In genomic region chr10:30055094-30055701, GRCh38 we compare ENCODE assay signal across 17 cellular contexts. TPM values are rescaled to one million over a fixed set of nuclear protein-coding genes. Genes with fewer than 3 reads are reported as not detected.
DNase-seq lines count a peak whose midpoint lies in the region; ATAC-seq, FAIRE-seq and TF ChIP-seq lines count a peak whose summit lies in the region.
"Had no signal": no experiment of that assay in that cellular context is flagged by ENCODE, and none has a peak within 500 bp of the region (broad histone marks: within the 10 kb centered on the region; RNA-seq: fewer than 3 reads in every experiment).

No MANE protein-coding gene starts in this region.

- no peaks in the 10 kb centered on the region for H3K36me3 Mint-ChIP-seq in MCF 10A (ENCODE audit: insufficient read depth, unreplicated experiment)
- no peaks in the 10 kb centered on the region for H3K36me3 Mint-ChIP-seq in activated naive CD4-positive, alpha-beta T cell treated with anti-CD3 and anti-CD28 coated beads for 36 hours (ENCODE audit: low read depth)
- H3K36me3 Mint-ChIP-seq in Calu3 (ENCODE audit: insufficient read depth, unreplicated experiment), result peaks cover 9% of the 10 kb centered on the region

- H3K36me3 ChIP-seq in breast epithelium (no peaks in the 10 kb centered on the region), endothelial cell of umbilical vein (ENCODE audit: control insufficient read depth in 2 of 2, extremely low read depth in 1 of 2, insufficient read depth in 2 of 2, low read length in 2 of 2) (peaks cover 0 to 4% of the 10 kb centered on the region in 2 experiments), muscle layer of duodenum (ENCODE audit: control insufficient read depth in 1 of 2, insufficient read depth in 2 of 2, low read length in 2 of 2) (no peaks in the 10 kb centered on the region), uterus (no peaks in the 10 kb centered on the region)

- intact Hi-C loops in breast epithelium (cut with DNase I; ENCODE audit: low total_unique reads) (no loop called here), MCF 10A (cut with micrococcal nuclease) (no loop called here), endothelial cell of umbilical vein (cut with micrococcal nuclease) (no loop called here), uterus (cut with DNase I; ENCODE audit: low total_unique reads) (no loop called here), Calu3 (cut with micrococcal nuclease; ENCODE audit: unreplicated experiment) (no loop called here)
- intact Hi-C loops in activated naive CD4-positive, alpha-beta T cell treated with anti-CD3 and anti-CD28 coated beads for 36 hours (cut with micrococcal nuclease), result no loop called here

- H3K27ac Mint-ChIP-seq in MCF 10A (ENCODE audit: low read depth, unreplicated experiment), result no peak overlapping the region
- no peak overlapping the region for H3K27ac Mint-ChIP-seq in activated naive CD4-positive, alpha-beta T cell treated with anti-CD3 and anti-CD28 coated beads for 36 hours
- no peak overlapping the region for H3K27ac Mint-ChIP-seq in Calu3 (ENCODE audit: unreplicated experiment)
- H3K27ac Mint-ChIP-seq: activated naive CD4-positive, alpha-beta T cell treated with anti-CD3 and anti-CD28 coated beads, Interleukin-2, amount 50 U/mL, for 72 hours had no signal

- H3K79me2 ChIP-seq in endothelial cell of umbilical vein (ENCODE audit: control insufficient read depth, insufficient read depth, low read length), result peaks cover 19% of the 10 kb centered on the region

- H3K27ac ChIP-seq in breast epithelium (peak overlapping the region; percentile 11 to 14), endothelial cell of umbilical vein (ENCODE audit: insufficient read depth, low read depth, low read length) (peak overlapping the region; percentile 52), muscle layer of duodenum (ENCODE audit: low read length) (peak overlapping the region; percentile 63), uterus (peak overlapping the region; percentile 92 to 95)
- H3K27ac ChIP-seq: 22Rv1 had no signal

- TF ChIP-seq POLR2A in breast epithelium (IDR thresholded peaks at IDR 0.05) (no peak), endothelial cell of umbilical vein (IDR thresholded peaks at IDR 0.05; ENCODE audit: low read depth, low read length) (no peak), uterus (IDR thresholded peaks at IDR 0.05) (no peak)

- peaks cover 18% of the 10 kb centered on the region for H3K27me3 Mint-ChIP-seq in MCF 10A (ENCODE audit: insufficient read depth, unreplicated experiment)
- peaks cover 43% of the 10 kb centered on the region for H3K27me3 Mint-ChIP-seq in activated naive CD4-positive, alpha-beta T cell treated with anti-CD3 and anti-CD28 coated beads for 36 hours (ENCODE audit: low read depth)
- H3K27me3 Mint-ChIP-seq in Calu3 (ENCODE audit: unreplicated experiment), result peaks cover 18% of the 10 kb centered on the region

- BruUV-seq in MCF 10A (replicated peaks; lab: Mats Ljungman, UMichigan), result no TSS peak
- TSS peak; percentile 54 for BruUV-seq in endothelial cell of umbilical vein (replicated peaks; lab: Mats Ljungman, UMichigan)
- BruUV-seq in Calu3 (replicated peaks; lab: Mats Ljungman, UMichigan), result no TSS peak

- H3K9me3 Mint-ChIP-seq in MCF 10A (ENCODE audit: unreplicated experiment) (no peaks in the 10 kb centered on the region), Calu3 (ENCODE audit: low read depth, unreplicated experiment) (no peaks in the 10 kb centered on the region)
- H3K9me3 Mint-ChIP-seq in activated naive CD4-positive, alpha-beta T cell treated with anti-CD3 and anti-CD28 coated beads for 36 hours, result no peaks in the 10 kb centered on the region
- H3K9me3 Mint-ChIP-seq: activated naive CD4-positive, alpha-beta T cell treated with anti-CD3 and anti-CD28 coated beads, Interleukin-2, amount 50 U/mL, for 72 hours had no signal

- H3K4me1 ChIP-seq in breast epithelium, result no peaks in the 10 kb centered on the region
- peaks cover 48% of the 10 kb centered on the region for H3K4me1 ChIP-seq in endothelial cell of umbilical vein (ENCODE audit: control insufficient read depth, extremely low read depth, insufficient read depth, low read length)
- H3K4me1 ChIP-seq in muscle layer of duodenum (ENCODE audit: control insufficient read depth in 1 of 2, insufficient read depth in 2 of 2, low read length in 2 of 2), result peaks cover 0 to 21% of the 10 kb centered on the region in 2 donors
- peaks cover 0 to 10% of the 10 kb centered on the region in 2 donors for H3K4me1 ChIP-seq in uterus

- H3K4me2 ChIP-seq in endothelial cell of umbilical vein (ENCODE audit: insufficient read depth, low read length), result peak overlapping the region; percentile 92

- DNase-seq in breast epithelium (ENCODE audit: low spot score in 2 of 2) (no peak), MCF 10A (ENCODE audit: unreplicated experiment) (no peak), endothelial cell of umbilical vein (ENCODE audit: low read depth, low spot score) (peak; percentile 79), uterus (peak in 1 of 2 donors; percentile 60), Calu3 (no peak)
- DNase-seq in activated naive CD4-positive, alpha-beta T cell treated with anti-CD3 and anti-CD28 coated beads for 36 hours, result no peak
- DNase-seq: activated CD8-positive, alpha-beta memory T cell treated with anti-CD3 and anti-CD28 coated beads for 24 hours; cortex of kidney; left colon; NCI-H1417 treated with DMSO at 0.1 percent for 48 hours; SIG-M5 had no signal

- H4K20me1 ChIP-seq in endothelial cell of umbilical vein (replicated peaks; ENCODE audit: control insufficient read depth, extremely low read depth, insufficient read depth, low read length), result no peaks in the 10 kb centered on the region

- no peak overlapping the region for H2AFZ ChIP-seq in endothelial cell of umbilical vein (ENCODE audit: low read depth, low read length)

- H3K4me1 Mint-ChIP-seq in MCF 10A (ENCODE audit: insufficient read depth, unreplicated experiment) (peaks cover 6% of the 10 kb centered on the region), Calu3 (ENCODE audit: low read depth, unreplicated experiment) (peaks cover 21% of the 10 kb centered on the region)
- peaks cover 5% of the 10 kb centered on the region for H3K4me1 Mint-ChIP-seq in activated naive CD4-positive, alpha-beta T cell treated with anti-CD3 and anti-CD28 coated beads for 36 hours (ENCODE audit: low read depth)

- CTCF ChIA-PET in MCF 10A (lab: Yijun Ruan, JAX) (interaction anchor here (0.6 kb wide), 1 partner anchor 9 kb away, joined by 3 read pairs; no protein-coding TSS in a partner anchor), endothelial cell of umbilical vein (lab: Charles Lee) (no interaction called here), Calu3 (lab: Charles Lee) (no interaction called here)
- CTCF ChIA-PET in activated naive CD4-positive, alpha-beta T cell treated with anti-CD3 and anti-CD28 coated beads for 36 hours (lab: Charles Lee), result no interaction called here

- dilution Hi-C loops in endothelial cell of umbilical vein (cut with MboI; ENCODE audit: extremely low pct_ligation_motif_present, low sequenced_read_pairs), result no loop called here

- TF ChIP-seq CTCF in breast epithelium (IDR thresholded peaks at IDR 0.05), result no peak
- TF ChIP-seq CTCF in MCF 10A (IDR thresholded peaks at IDR 0.05; ENCODE audit: unreplicated experiment), result no peak
- no peak for TF ChIP-seq CTCF in endothelial cell of umbilical vein (IDR thresholded peaks at IDR 0.05; ENCODE audit: extremely low read depth in 1 of 2, insufficient read depth in 1 of 2, low read depth in 1 of 2, low read length in 2 of 2)
- TF ChIP-seq CTCF in uterus (IDR thresholded peaks at IDR 0.05), result no peak
- no peak for TF ChIP-seq CTCF in Calu3 (IDR thresholded peaks at IDR 0.05; ENCODE audit: unreplicated experiment)

- FAIRE-seq in endothelial cell of umbilical vein (lab: Jason Lieb, UNC), result no peak
- FAIRE-seq: H1, HepG2 had no signal

- ATAC-seq in GM21390 (IDR thresholded peaks at IDR 0.05; ENCODE audit: unreplicated experiment), result no peak
- ATAC-seq: activated naive CD4-positive, alpha-beta T cell treated with anti-CD3 and anti-CD28 coated beads, Interleukin-2, amount 50 U/mL, for 72 hours; HepG2; left colon had no signal

- H3K4me3 Mint-ChIP-seq in MCF 10A (ENCODE audit: unreplicated experiment) (no peak overlapping the region), Calu3 (ENCODE audit: low read depth, unreplicated experiment) (no peak overlapping the region)
- H3K4me3 Mint-ChIP-seq in activated naive CD4-positive, alpha-beta T cell treated with anti-CD3 and anti-CD28 coated beads for 36 hours, result no peak overlapping the region

- peak overlapping the region; percentile 90 for H3K9ac ChIP-seq in endothelial cell of umbilical vein (replicated peaks; ENCODE audit: extremely low read depth, insufficient read depth, low read length)

- H3K9me3 ChIP-seq in breast epithelium, result no peaks in the 10 kb centered on the region
- no peaks in the 10 kb centered on the region for H3K9me3 ChIP-seq in endothelial cell of umbilical vein (replicated peaks; ENCODE audit: control insufficient read depth, insufficient read depth, low read length)
- H3K9me3 ChIP-seq in muscle layer of duodenum (ENCODE audit: control insufficient read depth in 1 of 2, low read length in 2 of 2), result no peaks in the 10 kb centered on the region
- no peaks in the 10 kb centered on the region for H3K9me3 ChIP-seq in uterus

- POLR2A ChIA-PET in MCF 10A (lab: Yijun Ruan, JAX), result no interaction called here
- POLR2A ChIA-PET in endothelial cell of umbilical vein (lab: Charles Lee), result no interaction called here

- H3K4me3 ChIP-seq in breast epithelium (no peak overlapping the region), endothelial cell of umbilical vein (replicated peaks in 1 of 3; ENCODE audit: insufficient read depth in 1 of 3, low read depth in 1 of 3, low read length in 3 of 3) (peak overlapping the region in 1 of 3 experiments; percentile 23), muscle layer of duodenum (ENCODE audit: low read depth in 1 of 2, low read length in 2 of 2) (no peak overlapping the region), uterus (no peak overlapping the region)

- no peaks in the 10 kb centered on the region for H3K9me1 ChIP-seq in endothelial cell of umbilical vein (replicated peaks; ENCODE audit: control insufficient read depth, extremely low read depth, insufficient read depth, low read length)

- H3K27me3 ChIP-seq in breast epithelium (no peaks in the 10 kb centered on the region), endothelial cell of umbilical vein (ENCODE audit: control insufficient read depth in 2 of 2, insufficient read depth in 2 of 2, low read length in 2 of 2) (no peaks in the 10 kb centered on the region), muscle layer of duodenum (ENCODE audit: low read depth, low read length) (no peaks in the 10 kb centered on the region), uterus (no peaks in the 10 kb centered on the region)

RNA-seq across cellular contexts. Expression of gene JCAD, which starts 4.2 kb away (rescaled TPM):
- total RNA-seq in breast epithelium (10 to 100 TPM; 11.1 to 69.3 (median 16.1) TPM), MCF 10A (2022) (0.25 and 0.26 TPM in 2 replicates), endothelial cell of umbilical vein (76.3 and 79.7 TPM in 2 replicates), uterus (10 to 100 TPM; 25.6 to 99.1 (median 49.9) TPM), Calu3 (2022) (0.54 and 0.66 TPM in 2 replicates)
- 17.5 and 19.3 TPM in 2 replicates for polyA plus RNA-seq in endothelial cell of umbilical vein
- polyA plus RNA-seq in endothelial cell of umbilical vein (2011; cell fraction: cytosol; rRNA removed), result 23.1 and 29.1 TPM in 2 replicates
- polyA plus RNA-seq in endothelial cell of umbilical vein (2011; cell fraction: nucleus; rRNA removed), result 23.5 and 24.5 TPM in 2 replicates
- polyA plus RNA-seq in endothelial cell of umbilical vein (2012), result 28.1 and 35.3 TPM in 2 replicates
- 50.6 and 50.9 TPM in 2 replicates for polyA minus RNA-seq in endothelial cell of umbilical vein
- not detected for polyA minus RNA-seq in endothelial cell of umbilical vein (2011; cell fraction: cytosol; rRNA and poly(A)+ RNA removed)
- 24.4 and 27.1 TPM in 2 replicates for polyA minus RNA-seq in endothelial cell of umbilical vein (2011; cell fraction: nucleus; rRNA and poly(A)+ RNA removed)
- under 1 TPM in 1 of 2 experiments, not detected in 1; 0.05 TPM for total RNA-seq in activated naive CD4-positive, alpha-beta T cell treated with anti-CD3 and anti-CD28 coated beads for 36 hours

Comparison
In these comparisons a context has a peak if more than half of its experiments do, and no peak if none do; other contexts are left out.
1. H3K27ac ChIP-seq: peak in every context shown above with its lines; median percentile 94 in uterus; 63 in muscle layer of duodenum; 52 in endothelial cell of umbilical vein; 12 in breast epithelium.